ENCODE assay signal across 1 cellular context in the genomic region with DNA sequence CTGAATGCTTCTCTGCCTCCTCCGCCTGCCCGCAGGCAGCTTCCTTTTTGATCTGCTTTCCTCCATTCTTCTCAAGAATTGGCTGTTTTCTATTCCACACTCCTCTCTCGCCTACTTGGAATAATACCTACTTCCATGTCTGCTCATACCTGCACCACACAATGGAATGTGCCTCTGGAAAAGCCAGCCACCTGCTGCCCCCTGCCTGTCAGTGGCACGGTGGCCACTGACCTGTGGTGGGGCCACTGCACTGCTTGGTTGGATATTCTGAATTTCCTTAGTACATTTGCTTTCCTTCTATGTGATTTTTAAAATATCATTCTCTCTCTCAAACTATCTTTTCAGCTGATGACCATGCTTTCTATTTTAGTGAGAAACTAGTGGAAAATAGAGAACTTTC.
TF ChIP-seq lines count a peak whose summit lies in the region.

No MANE protein-coding gene starts in this region.

TF ChIP-seq in H1, 55 proteins besides CTCF, POLR2A, EP300 and RAD21 (continued from another document):
- TF ChIP-seq, protein P1, sequence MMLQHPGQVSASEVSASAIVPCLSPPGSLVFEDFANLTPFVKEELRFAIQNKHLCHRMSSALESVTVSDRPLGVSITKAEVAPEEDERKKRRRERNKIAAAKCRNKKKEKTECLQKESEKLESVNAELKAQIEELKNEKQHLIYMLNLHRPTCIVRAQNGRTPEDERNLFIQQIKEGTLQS (IDR thresholded peaks at IDR 0.05; ENCODE audit: insufficient read depth, low read depth, low read length): no peak
- TF ChIP-seq TEAD4 (IDR thresholded peaks at IDR 0.05; ENCODE audit: low read depth, low read length) (no peak), CBX8 (IDR thresholded peaks at IDR 0.05; ENCODE audit: borderline replicate concordance, low read depth, low read length) (no peak), PHF8 (conservative IDR thresholded peaks at IDR 0.05; ENCODE audit: low read depth, low read length) (no peak), BCL11A (IDR thresholded peaks at IDR 0.05; ENCODE audit: low read depth in 2 of 2, low read length in 2 of 2) (no peak), SP2 (IDR thresholded peaks at IDR 0.05; ENCODE audit: low read length) (no peak), NANOG (IDR thresholded peaks at IDR 0.05; ENCODE audit: insufficient read depth, low read depth, low read length, poor library complexity, severe bottlenecking) (no peak), SUZ12 (IDR thresholded peaks at IDR 0.05; ENCODE audit: low read length) (no peak), TBP (IDR thresholded peaks at IDR 0.05; ENCODE audit: low read depth, low read length) (no peak), SAP30 (IDR thresholded peaks at IDR 0.05; ENCODE audit: insufficient read depth, insufficient replicate concordance, low read length) (no peak), SIRT6 (IDR thresholded peaks at IDR 0.05; ENCODE audit: low read length) (no peak)
- TF ChIP-seq, protein P2, sequence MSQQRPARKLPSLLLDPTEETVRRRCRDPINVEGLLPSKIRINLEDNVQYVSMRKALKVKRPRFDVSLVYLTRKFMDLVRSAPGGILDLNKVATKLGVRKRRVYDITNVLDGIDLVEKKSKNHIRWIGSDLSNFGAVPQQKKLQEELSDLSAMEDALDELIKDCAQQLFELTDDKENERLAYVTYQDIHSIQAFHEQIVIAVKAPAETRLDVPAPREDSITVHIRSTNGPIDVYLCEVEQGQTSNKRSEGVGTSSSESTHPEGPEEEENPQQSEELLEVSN (IDR thresholded peaks at IDR 0.05): no peak
- TF ChIP-seq, protein P3, sequence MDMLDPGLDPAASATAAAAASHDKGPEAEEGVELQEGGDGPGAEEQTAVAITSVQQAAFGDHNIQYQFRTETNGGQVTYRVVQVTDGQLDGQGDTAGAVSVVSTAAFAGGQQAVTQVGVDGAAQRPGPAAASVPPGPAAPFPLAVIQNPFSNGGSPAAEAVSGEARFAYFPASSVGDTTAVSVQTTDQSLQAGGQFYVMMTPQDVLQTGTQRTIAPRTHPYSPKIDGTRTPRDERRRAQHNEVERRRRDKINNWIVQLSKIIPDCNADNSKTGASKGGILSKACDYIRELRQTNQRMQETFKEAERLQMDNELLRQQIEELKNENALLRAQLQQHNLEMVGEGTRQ (IDR thresholded peaks at IDR 0.05; ENCODE audit: low read length): no peak
TF ChIP-seq in H1: peak in this region for 0.
